7 cellular contexts compared by ENCODE assay signal in the genomic region with DNA sequence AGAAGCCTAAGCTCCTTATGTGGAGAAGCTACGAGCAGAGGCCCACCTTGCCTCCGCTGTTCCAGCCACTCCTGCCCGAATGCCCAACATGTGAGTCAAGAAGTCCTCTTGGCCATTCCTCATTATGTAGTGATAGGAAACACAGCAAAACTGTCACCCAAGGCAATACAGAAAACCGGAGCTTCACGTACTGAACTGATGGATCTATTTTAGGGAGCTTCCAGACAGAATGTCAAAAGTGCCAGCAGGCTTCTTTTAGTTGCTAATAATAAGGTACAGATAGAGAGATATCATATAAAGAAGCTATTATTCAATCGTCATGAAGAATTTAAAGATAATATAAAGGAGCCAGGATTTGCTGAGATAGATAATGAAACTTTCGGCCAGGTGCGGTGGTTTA.
"Had no signal": no experiment of that assay in that cellular context is flagged by ENCODE, and none has a peak within 500 bp of the region (broad histone marks: within the 10 kb centered on the region; RNA-seq: fewer than 3 reads in every experiment).

No MANE protein-coding gene starts in this region.

- H3K4me1 ChIP-seq: HAP-1 had no signal

- H3K36me3 ChIP-seq: HAP-1 had no signal

- H3K9me3 ChIP-seq: HAP-1 had no signal

- DNase-seq: GOT3, H7, HFFc6, IMR-90, KG1 had no signal

- H3K4me3 ChIP-seq: HAP-1, K562 had no signal
